ENCODE assay signal across 27 cellular contexts in the genomic region with DNA sequence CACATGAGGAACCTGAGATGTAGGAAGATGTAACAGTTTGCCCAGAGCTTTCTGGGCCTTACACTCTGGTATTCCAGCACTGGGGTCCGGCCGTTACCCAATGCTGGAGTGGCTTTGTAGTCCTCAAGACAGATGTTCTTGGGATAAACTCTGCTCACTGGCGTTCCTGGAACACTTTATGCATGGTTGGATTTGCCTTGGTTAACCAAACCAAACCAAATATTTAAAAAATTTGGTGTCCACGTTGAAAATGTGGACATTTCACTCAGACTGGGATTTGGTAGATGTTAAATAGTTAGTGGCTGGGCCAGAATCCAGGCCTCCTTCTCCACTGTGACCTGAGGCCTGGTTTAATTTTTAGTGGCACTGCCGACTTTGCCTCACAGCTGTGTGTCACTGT.
"Had no signal": no experiment of that assay in that cellular context is flagged by ENCODE, and none has a peak within 500 bp of the region (broad histone marks: within the 10 kb centered on the region; RNA-seq: fewer than 3 reads in every experiment).

No MANE protein-coding gene starts in this region.

- H3K9me3 ChIP-seq: adrenal gland, breast epithelium, heart left ventricle, left lung, lower lobe of right lung, sigmoid colon, testis, transverse colon had no signal

- DNase-seq: activated CD4-positive, alpha-beta T cell treated with anti-CD3 and anti-CD28 coated beads for 4 hours; activated CD4-positive, alpha-beta T cell treated with anti-CD3 and anti-CD28 coated beads, Interleukin-2, amount 50 U/mL, for 4 hours; activated CD8-positive, alpha-beta memory T cell treated with anti-CD3 and anti-CD28 coated beads for 24 hours; activated effector memory CD4-positive, alpha-beta T cell treated with Interleukin-2 at 50 U/mL for 16 hours; activated naive CD4-positive, alpha-beta T cell treated with anti-CD3 and anti-CD28 coated beads for 36 hours; activated naive CD8-positive, alpha-beta T cell treated with anti-CD3 and anti-CD28 coated beads for 36 hours; adrenal gland; aorta; central memory CD4-positive, alpha-beta T cell; foreskin fibroblast; heart left ventricle; kidney glomerular epithelial cell; left lung; lower lobe of right lung; mesenchymal stem cell; posterior cingulate gyrus; sigmoid colon; stimulated activated CD4-positive, alpha-beta T cell treated with anti-CD3 and anti-CD28 coated beads, Interleukin-15, amount 100 ng/mL, for 24 hours; stimulated activated CD4-positive, alpha-beta T cell treated with anti-CD3 and anti-CD28 coated beads, Interleukin-2, amount 100 ng/mL, for 24 hours; stimulated activated naive CD4-positive, alpha-beta T cell; SW 1271; T-helper 9 cell; testis; transverse colon had no signal

- H3K27me3 ChIP-seq: adrenal gland, breast epithelium, heart left ventricle, left lung, sigmoid colon, testis, transverse colon had no signal

- H3K4me3 ChIP-seq: adrenal gland, breast epithelium, heart left ventricle, left lung, lower lobe of right lung, sigmoid colon, testis, transverse colon had no signal

- H3K4me1 ChIP-seq: adrenal gland, breast epithelium, lower lobe of right lung, testis had no signal

- H3K36me3 ChIP-seq: adrenal gland, breast epithelium, heart left ventricle, left lung, lower lobe of right lung, sigmoid colon, transverse colon had no signal

- H3K27ac ChIP-seq: adrenal gland, breast epithelium, heart left ventricle, left lung, lower lobe of right lung, sigmoid colon, testis, transverse colon, VCaP had no signal

- ATAC-seq: heart left ventricle; left lung; lower lobe of right lung; natural killer cell treated with Interleukin-12 subunit alpha and Interleukin-12 subunit beta and Interleukin-15 and Interleukin-18, amount 100 ng/mL, for 72 hours had no signal
